Comparison of ENCODE assay signal across 13 cellular contexts in the genomic region with DNA sequence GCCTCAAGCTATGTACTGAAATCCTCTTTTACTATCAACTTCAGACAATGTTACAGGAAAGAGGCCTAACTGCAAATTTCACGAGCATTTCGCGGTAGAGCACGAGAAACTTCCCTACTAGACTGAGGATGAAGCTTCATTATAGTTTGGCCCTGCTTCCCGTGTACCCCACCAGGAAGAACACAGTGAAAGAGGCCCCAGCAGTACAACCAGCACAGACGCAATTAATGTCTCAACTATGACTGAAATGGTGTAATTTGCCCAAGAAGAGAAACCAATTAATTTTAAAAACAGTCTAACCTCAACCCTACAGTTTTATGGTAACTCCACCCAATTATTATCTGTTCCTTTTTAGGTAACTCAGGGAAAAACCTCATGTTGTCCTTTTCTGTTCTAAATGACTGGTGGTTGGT. TPM values are rescaled to one million over a fixed set of nuclear protein-coding genes. Genes with fewer than 3 reads are reported as not detected.
DNase-seq lines count a peak whose midpoint lies in the region; ATAC-seq and TF ChIP-seq lines count a peak whose summit lies in the region.
"Had no signal": no experiment of that assay in that cellular context is flagged by ENCODE, and none has a peak within 500 bp of the region (broad histone marks: within the 10 kb centered on the region; RNA-seq: fewer than 3 reads in every experiment).

No MANE protein-coding gene starts in this region.

- peaks cover 3% of the 10 kb centered on the region for H3K36me3 ChIP-seq in CD4-positive, alpha-beta memory T cell (ENCODE audit: insufficient read depth, low read length)
- peaks cover 11% of the 10 kb centered on the region for H3K36me3 ChIP-seq in WERI-Rb-1

- intact Hi-C loops in CD4-positive, alpha-beta memory T cell (cut with micrococcal nuclease), result loop anchor here (5.0 kb wide), 1 partner anchor 32 kb away; no protein-coding TSS in a partner anchor
- intact Hi-C loops in activated T-helper 1 cell treated with anti-CD3 and anti-CD28 coated beads, Interleukin-12 subunit alpha, Interleukin-12 subunit beta, Interleukin-2, Interleukin-4 antibody, amounts not matched to agents 30 ng/mL and 10 ng/mL and 1 ng/mL, durations not matched to agents 14 hours and 24 hours and 36 hours (cut with micrococcal nuclease), result loop anchor here (1.0 kb wide), 1 partner anchor 29 kb away; no protein-coding TSS in a partner anchor
- intact Hi-C loops in natural killer cell (cut with micrococcal nuclease), result loop anchor here (5.0 kb wide), 2 partner anchors 102 to 637 kb away; a partner anchor contains a TSS

- in situ Hi-C loops in KBM-7 (cut with MboI; ENCODE audit: low pct_unique_long_range_greater_than_20kb, low sequenced_read_pairs), result no loop called here

- no peak overlapping the region for H3K4me3 ChIP-seq in CD4-positive, alpha-beta memory T cell (ENCODE audit: low read length in 2 of 2)
- no peak overlapping the region for H3K4me3 ChIP-seq in WERI-Rb-1 (ENCODE audit: low read depth, low read length)

- no peak for TF ChIP-seq CTCF in natural killer cell (IDR thresholded peaks at IDR 0.05)
- no peak for TF ChIP-seq CTCF in WERI-Rb-1 (IDR thresholded peaks at IDR 0.05; ENCODE audit: low read depth, low read length)

- peak overlapping the region; percentile 21 for H3K27ac ChIP-seq in CD4-positive, alpha-beta memory T cell (ENCODE audit: low read depth, low read length)
- no peak overlapping the region for H3K27ac ChIP-seq in WERI-Rb-1

- CTCF ChIA-PET in CD4-positive, alpha-beta memory T cell (lab: Charles Lee; ENCODE audit: partially characterized antibody), result interaction anchor here (0.9 to 4.8 kb wide), 8 partner anchors 9 to 232 kb away, joined by 3 to 19 read pairs (median 6); a partner anchor contains a TSS

- no peaks in the 10 kb centered on the region for H3K27me3 Mint-ChIP-seq in CD4-positive, alpha-beta memory T cell
- H3K27me3 Mint-ChIP-seq in activated T-helper 1 cell treated with anti-CD3 and anti-CD28 coated beads, Interleukin-12 subunit alpha, Interleukin-12 subunit beta, Interleukin-2, Interleukin-4 antibody, amounts not matched to agents 30 ng/mL and 10 ng/mL and 1 ng/mL, durations not matched to agents 14 hours and 24 hours and 36 hours (ENCODE audit: insufficient read depth), result no peaks in the 10 kb centered on the region
- H3K27me3 Mint-ChIP-seq in natural killer cell (ENCODE audit: low read depth in 2 of 2), result no peaks in the 10 kb centered on the region

- H3K4me3 Mint-ChIP-seq in CD4-positive, alpha-beta memory T cell, result peak overlapping the region; percentile 48 to 80 (median 64)
- peak overlapping the region; percentile 58 for H3K4me3 Mint-ChIP-seq in activated T-helper 1 cell treated with anti-CD3 and anti-CD28 coated beads, Interleukin-12 subunit alpha, Interleukin-12 subunit beta, Interleukin-2, Interleukin-4 antibody, amounts not matched to agents 30 ng/mL and 10 ng/mL and 1 ng/mL, durations not matched to agents 14 hours and 24 hours and 36 hours
- peak overlapping the region; percentile 57 for H3K4me3 Mint-ChIP-seq in natural killer cell

- POLR2A ChIA-PET in CD4-positive, alpha-beta memory T cell (lab: Charles Lee; ENCODE audit: partially characterized antibody), result interaction anchor here (0.6 to 6.4 kb wide), 3 partner anchors 13 to 55 kb away, joined by 3 to 64 read pairs (median 6); a partner anchor contains a TSS

- H3K27ac Mint-ChIP-seq in CD4-positive, alpha-beta memory T cell, result peak overlapping the region; percentile 49 to 92 (median 87)
- H3K27ac Mint-ChIP-seq in activated T-helper 1 cell treated with anti-CD3 and anti-CD28 coated beads, Interleukin-12 subunit alpha, Interleukin-12 subunit beta, Interleukin-2, Interleukin-4 antibody, amounts not matched to agents 30 ng/mL and 10 ng/mL and 1 ng/mL, durations not matched to agents 14 hours and 24 hours and 36 hours, result peak overlapping the region; percentile 86
- peak overlapping the region; percentile 84 for H3K27ac Mint-ChIP-seq in natural killer cell

- H3K9me3 ChIP-seq in CD4-positive, alpha-beta memory T cell (ENCODE audit: control insufficient read depth in 1 of 2, low read length in 2 of 2), result no peaks in the 10 kb centered on the region
- no peaks in the 10 kb centered on the region for H3K9me3 ChIP-seq in WERI-Rb-1 (ENCODE audit: severe bottlenecking)

- peaks cover 60% of the 10 kb centered on the region for H3K4me1 ChIP-seq in CD4-positive, alpha-beta memory T cell (ENCODE audit: insufficient read depth, low read length)

- H3K4me1 Mint-ChIP-seq in CD4-positive, alpha-beta memory T cell, result peaks cover 44 to 73% (median 61%) of the 10 kb centered on the region in 4 donors
- peaks cover 89% of the 10 kb centered on the region for H3K4me1 Mint-ChIP-seq in activated T-helper 1 cell treated with anti-CD3 and anti-CD28 coated beads, Interleukin-12 subunit alpha, Interleukin-12 subunit beta, Interleukin-2, Interleukin-4 antibody, amounts not matched to agents 30 ng/mL and 10 ng/mL and 1 ng/mL, durations not matched to agents 14 hours and 24 hours and 36 hours (ENCODE audit: low read depth)
- H3K4me1 Mint-ChIP-seq in natural killer cell, result peaks cover 72 to 75% of the 10 kb centered on the region in 2 donors

- DNase-seq in CD4-positive, alpha-beta memory T cell, result no peak
- DNase-seq in KBM-7 (peak; percentile 41), natural killer cell (no peak), NCI-H1417 treated with DMSO at 0.1 percent for 48 hours (lab: John Stamatoyannopoulos, UW) (no peak), cerebellum (ENCODE audit: low spot score) (no peak), WERI-Rb-1 (no peak)
- no peak for DNase-seq in activated T-helper 1 cell treated with anti-CD3 and anti-CD28 coated beads, Interleukin-12 subunit alpha, Interleukin-12 subunit beta, Interleukin-2, Interleukin-4 antibody, amounts not matched to agents 30 ng/mL and 10 ng/mL and 1 ng/mL, durations not matched to agents 14 hours and 24 hours and 36 hours (ENCODE audit: low spot score)
- no peak for DNase-seq in stimulated activated CD4-positive, alpha-beta T cell treated with anti-CD3 and anti-CD28 coated beads, Interleukin-4, amount 100 ng/mL, for 4 hours
- DNase-seq: amniotic stem cell; COR-L47; effector CD8-positive, alpha-beta T cell; NCI-H748 treated with DMSO at 0.1 percent for 48 hours; T-helper 9 cell had no signal

- no peak for ATAC-seq in natural killer cell

- H3K9me3 Mint-ChIP-seq in CD4-positive, alpha-beta memory T cell, result no peaks in the 10 kb centered on the region
- H3K9me3 Mint-ChIP-seq in activated T-helper 1 cell treated with anti-CD3 and anti-CD28 coated beads, Interleukin-12 subunit alpha, Interleukin-12 subunit beta, Interleukin-2, Interleukin-4 antibody, amounts not matched to agents 30 ng/mL and 10 ng/mL and 1 ng/mL, durations not matched to agents 14 hours and 24 hours and 36 hours, result no peaks in the 10 kb centered on the region
- no peaks in the 10 kb centered on the region for H3K9me3 Mint-ChIP-seq in natural killer cell

- peaks cover 11% of the 10 kb centered on the region in 2 donors for H3K36me3 Mint-ChIP-seq in CD4-positive, alpha-beta memory T cell
- peaks cover 43% of the 10 kb centered on the region for H3K36me3 Mint-ChIP-seq in activated T-helper 1 cell treated with anti-CD3 and anti-CD28 coated beads, Interleukin-12 subunit alpha, Interleukin-12 subunit beta, Interleukin-2, Interleukin-4 antibody, amounts not matched to agents 30 ng/mL and 10 ng/mL and 1 ng/mL, durations not matched to agents 14 hours and 24 hours and 36 hours (ENCODE audit: low read depth)
- H3K36me3 Mint-ChIP-seq in natural killer cell, result no peaks in the 10 kb centered on the region

- no peaks in the 10 kb centered on the region for H3K27me3 ChIP-seq in CD4-positive, alpha-beta memory T cell (ENCODE audit: insufficient read depth, low read length)
- no peaks in the 10 kb centered on the region for H3K27me3 ChIP-seq in WERI-Rb-1 (ENCODE audit: insufficient read depth, low read depth, severe bottlenecking)

RNA-seq across cellular contexts. Expression of a gene that starts 12.1 kb away (rescaled TPM):
- 10 to 100 TPM; 11.1 to 11.9 TPM for total RNA-seq in CD4-positive, alpha-beta memory T cell
- polyA plus RNA-seq in CD4-positive, alpha-beta memory T cell, result 1 to 10 TPM in 1 of 2 donors, under 1 TPM in 1; 0.64 to 2.7 TPM
- total RNA-seq in activated T-helper 1 cell treated with anti-CD3 and anti-CD28 coated beads, Interleukin-12 subunit alpha, Interleukin-12 subunit beta, Interleukin-2, Interleukin-4 antibody, amounts not matched to agents 30 ng/mL and 10 ng/mL and 1 ng/mL, durations not matched to agents 14 hours and 24 hours and 36 hours, result 76.3 and 78.0 TPM in 2 replicates
- total RNA-seq in natural killer cell (10 to 100 TPM; 21.1 to 32.5 (median 30.8) TPM), cerebellum (40.9 TPM)

RNA-seq across cellular contexts. Expression of a gene that starts 37.6 kb away (rescaled TPM):
- total RNA-seq in CD4-positive, alpha-beta memory T cell, result 10 to 100 TPM; 49.1 to 53.8 TPM
- 100 to 1,000 TPM in 1 of 2 donors, 10 to 100 TPM in 1; 69.8 to 112 TPM for polyA plus RNA-seq in CD4-positive, alpha-beta memory T cell
- 47.4 and 53.0 TPM in 2 replicates for total RNA-seq in activated T-helper 1 cell treated with anti-CD3 and anti-CD28 coated beads, Interleukin-12 subunit alpha, Interleukin-12 subunit beta, Interleukin-2, Interleukin-4 antibody, amounts not matched to agents 30 ng/mL and 10 ng/mL and 1 ng/mL, durations not matched to agents 14 hours and 24 hours and 36 hours
- total RNA-seq in natural killer cell (10 to 100 TPM; 33.6 to 44.2 (median 38.4) TPM), cerebellum (28.8 TPM)

RNA-seq across cellular contexts. Expression of a gene that starts 55.3 kb away (rescaled TPM):
- 100 to 1,000 TPM in 1 of 2 experiments, 10 to 100 TPM in 1; 90.5 to 100 TPM for total RNA-seq in CD4-positive, alpha-beta memory T cell
- 10 to 100 TPM; 76.6 to 82.0 TPM for polyA plus RNA-seq in CD4-positive, alpha-beta memory T cell
- 176 and 184 TPM in 2 replicates for total RNA-seq in activated T-helper 1 cell treated with anti-CD3 and anti-CD28 coated beads, Interleukin-12 subunit alpha, Interleukin-12 subunit beta, Interleukin-2, Interleukin-4 antibody, amounts not matched to agents 30 ng/mL and 10 ng/mL and 1 ng/mL, durations not matched to agents 14 hours and 24 hours and 36 hours
- 100 to 1,000 TPM; 146 to 174 (median 167) TPM for total RNA-seq in natural killer cell
- total RNA-seq in cerebellum, result 18.1 TPM
